Comparison of ENCODE assay signal across 11 cellular contexts in genomic region chr1:94240822-94241221, GRCh38. TPM values are rescaled to one million over a fixed set of nuclear protein-coding genes. Genes with fewer than 3 reads are reported as not detected.
A peak's percentile ranks its signal among the peaks of the same experiment; 100 is the strongest.
DNase-seq lines count a peak whose midpoint lies in the region; ATAC-seq and TF ChIP-seq lines count a peak whose summit lies in the region.
"Had no signal": no experiment of that assay in that cellular context is flagged by ENCODE, and none has a peak within 500 bp of the region (broad histone marks: within the 10 kb centered on the region; RNA-seq: fewer than 3 reads in every experiment).

No MANE protein-coding gene starts in this region.

- intact Hi-C loops in Caco-2 (cut with micrococcal nuclease; ENCODE audit: unreplicated experiment): loop anchor here (1.0 kb wide), 2 partner anchors 180 to 196 kb away; no protein-coding TSS in a partner anchor

- H3K27me3 ChIP-seq in Caco-2 (replicated peaks; ENCODE audit: control insufficient read depth, insufficient read depth, low read length) (no peaks in the 10 kb centered on the region), kidney epithelial cell (ENCODE audit: control insufficient read depth, insufficient read depth, low read length) (no peaks in the 10 kb centered on the region)

- H3K27ac Mint-ChIP-seq in Caco-2 (ENCODE audit: unreplicated experiment): no peak overlapping the region
- H3K27ac Mint-ChIP-seq: memory B cell had no signal

- CTCF ChIA-PET in Caco-2 (lab: Charles Lee): interaction anchor here (1.7 kb wide), 1 partner anchor 195 kb away, joined by 5 read pairs; no protein-coding TSS in a partner anchor

- H3K4me1 ChIP-seq in Caco-2: peaks cover 29% of the 10 kb centered on the region

- peaks cover 38% of the 10 kb centered on the region for H3K4me1 Mint-ChIP-seq in Caco-2 (ENCODE audit: low read depth, unreplicated experiment)

- H3K4me3 ChIP-seq in Caco-2 (ENCODE audit: low read depth, low read length) (no peak overlapping the region), kidney epithelial cell (ENCODE audit: low read depth, low read length) (no peak overlapping the region)

- no peak overlapping the region for H3K4me3 Mint-ChIP-seq in Caco-2 (ENCODE audit: unreplicated experiment)
- H3K4me3 Mint-ChIP-seq: memory B cell had no signal

- TF ChIP-seq CTCF in Caco-2 (IDR thresholded peaks at IDR 0.05; ENCODE audit: insufficient read depth in 1 of 2, low read depth in 1 of 2, low read length in 1 of 2, severe bottlenecking in 1 of 2, unreplicated experiment in 1 of 2) (peak; percentile 50 to 71), kidney epithelial cell (IDR thresholded peaks at IDR 0.05; ENCODE audit: insufficient read depth, low read length, poor library complexity, severe bottlenecking) (peak; percentile 35)

- POLR2A ChIA-PET in Caco-2 (lab: Charles Lee): no interaction called here

- peaks cover 17% of the 10 kb centered on the region for H3K36me3 Mint-ChIP-seq in Caco-2 (ENCODE audit: insufficient read depth, unreplicated experiment)
- H3K36me3 Mint-ChIP-seq: memory B cell had no signal

- H3K27me3 Mint-ChIP-seq in Caco-2 (ENCODE audit: insufficient read depth, unreplicated experiment): no peaks in the 10 kb centered on the region

- no peaks in the 10 kb centered on the region for H3K9me3 Mint-ChIP-seq in Caco-2 (ENCODE audit: unreplicated experiment)

- no TSS peak for BruUV-seq in Caco-2 (replicated peaks; lab: Mats Ljungman, UMichigan)

- no peak for ATAC-seq in GM21786 (IDR thresholded peaks at IDR 0.05; ENCODE audit: unreplicated experiment)

- H3K9me3 ChIP-seq in Caco-2: no peaks in the 10 kb centered on the region

- H3K36me3 ChIP-seq in Caco-2 (ENCODE audit: control insufficient read depth, insufficient read depth, low read length): no peaks in the 10 kb centered on the region
- no peaks in the 10 kb centered on the region for H3K36me3 ChIP-seq in kidney epithelial cell (ENCODE audit: control insufficient read depth, insufficient read depth, low read length)

- peak in 1 of 2 experiments; percentile 49 for DNase-seq in Caco-2
- peak; percentile 35 for DNase-seq in HT1080 (ENCODE audit: low read depth)
- DNase-seq in RPMI7951 (ENCODE audit: low read depth): peak; percentile 33
- no peak for DNase-seq in kidney epithelial cell (ENCODE audit: low read depth)
- DNase-seq in amniotic stem cell (lab: John Stamatoyannopoulos, UW): no peak
- no peak for DNase-seq in HuH-7.5 (ENCODE audit: low spot score)
- DNase-seq in AML-193 (lab: John Stamatoyannopoulos, UW): no peak
- DNase-seq: activated T-cell treated with anti-CD3 and anti-CD28 coated beads for 4 hours; stimulated activated CD4-positive, alpha-beta T cell treated with anti-CD3 and anti-CD28 coated beads, Interleukin-4, amount 100 ng/mL, for 24 hours had no signal

RNA-seq across cellular contexts. Expression of gene ARHGAP29, which starts 3.4 kb away (rescaled TPM):
- 30.3 and 31.4 TPM in 2 replicates for total RNA-seq in Caco-2 (2022)
- 43.1 and 50.5 TPM in 2 replicates for total RNA-seq in HT1080 (2014; rRNA removed; shearing (Covaris generic))
- polyA plus RNA-seq in HT1080 (2015; cell fraction: cytosol; rRNA removed): 85.0 and 112 TPM in 2 replicates
- polyA plus RNA-seq in HT1080 (2015; cell fraction: nucleus; rRNA removed): 162 and 163 TPM in 2 replicates
- total RNA-seq in RPMI7951 (2014; rRNA removed; shearing (Covaris generic)): 10.7 and 13.6 TPM in 2 replicates
- total RNA-seq in kidney epithelial cell: 80.4 and 82.3 TPM in 2 replicates

Comparison
In these comparisons a context has a peak if more than half of its experiments do, and no peak if none do; other contexts are left out.
1. DNase-seq: peak in HT1080 (single experiment) and RPMI7951 (single experiment); none in kidney epithelial cell (single experiment), amniotic stem cell (single experiment), HuH-7.5 (single experiment) and AML-193 (0 of 2).